Comparison of ENCODE assay signal across 8 cellular contexts in genomic region chr2:106095478-106096392, GRCh38.
DNase-seq lines count a peak whose midpoint lies in the region; ATAC-seq and TF ChIP-seq lines count a peak whose summit lies in the region.

No MANE protein-coding gene starts in this region.

- DNase-seq in T-helper 2 cell treated with Interferon-gamma antibody and Interleukin-4, amounts not matched to agents 5 μg/mL and 100 μg/mL, for 36 hours (ENCODE audit: low spot score), result peak; percentile 59
- DNase-seq in activated effector memory CD4-positive, alpha-beta T cell treated with Interleukin-2 at 50 U/mL for 16 hours, result peak; percentile 88
- peak; percentile 73 for DNase-seq in stimulated activated naive CD4-positive, alpha-beta T cell treated with Interleukin-2 at 50 U/mL for 16 hours (lab: John Stamatoyannopoulos, UW)
- DNase-seq in GM10266 (ENCODE audit: extremely low spot score) (no peak), AG20443 (ENCODE audit: low spot score) (no peak)

- H3K27me3 Mint-ChIP-seq in T-helper 2 cell treated with Interferon-gamma antibody and Interleukin-4, amounts not matched to agents 5 μg/mL and 100 μg/mL, for 36 hours (ENCODE audit: low read depth), result no peaks in the 10 kb centered on the region

- peak overlapping the region in 1 of 2 donors; percentile 9 for H3K9ac ChIP-seq in mucosa of rectum (ENCODE audit: low read depth in 1 of 2, low read length in 2 of 2)

- H3K36me3 Mint-ChIP-seq in T-helper 2 cell treated with Interferon-gamma antibody and Interleukin-4, amounts not matched to agents 5 μg/mL and 100 μg/mL, for 36 hours (ENCODE audit: low read depth), result peaks cover 63% of the 10 kb centered on the region

- no peak for TF ChIP-seq CTCF in GM10266 (IDR thresholded peaks at IDR 0.05; ENCODE audit: control insufficient read depth, insufficient read depth, low read depth, missing control alignments)

- H3K4me1 ChIP-seq in mucosa of rectum (ENCODE audit: control insufficient read depth in 2 of 2, insufficient read depth in 2 of 2, low read length in 2 of 2), result no peaks in the 10 kb centered on the region

- H3K4me1 Mint-ChIP-seq in T-helper 2 cell treated with Interferon-gamma antibody and Interleukin-4, amounts not matched to agents 5 μg/mL and 100 μg/mL, for 36 hours (ENCODE audit: low read depth), result peaks cover 44% of the 10 kb centered on the region

- no peak for ATAC-seq in GM21619 (IDR thresholded peaks at IDR 0.05; ENCODE audit: unreplicated experiment)
- no peak for ATAC-seq in HG03565 (IDR thresholded peaks at IDR 0.05; ENCODE audit: unreplicated experiment)

- H3K27me3 ChIP-seq in mucosa of rectum (ENCODE audit: control insufficient read depth in 2 of 2, insufficient read depth in 2 of 2, low read length in 2 of 2), result no peaks in the 10 kb centered on the region

- peaks cover 26 to 34% of the 10 kb centered on the region in 2 donors for H3K36me3 ChIP-seq in mucosa of rectum (ENCODE audit: control insufficient read depth in 2 of 2, insufficient read depth in 2 of 2, low read length in 2 of 2)

- H3K9me3 Mint-ChIP-seq in T-helper 2 cell treated with Interferon-gamma antibody and Interleukin-4, amounts not matched to agents 5 μg/mL and 100 μg/mL, for 36 hours, result no peaks in the 10 kb centered on the region

- no peak overlapping the region for H3K4me3 ChIP-seq in mucosa of rectum (ENCODE audit: low read length in 2 of 2)

- H3K27ac ChIP-seq in mucosa of rectum (ENCODE audit: low read depth in 2 of 2, low read length in 2 of 2), result peak overlapping the region; percentile 13 to 74

- H3K27ac Mint-ChIP-seq in T-helper 2 cell treated with Interferon-gamma antibody and Interleukin-4, amounts not matched to agents 5 μg/mL and 100 μg/mL, for 36 hours, result peak overlapping the region; percentile 91

- H3K4me3 Mint-ChIP-seq in T-helper 2 cell treated with Interferon-gamma antibody and Interleukin-4, amounts not matched to agents 5 μg/mL and 100 μg/mL, for 36 hours, result peak overlapping the region; percentile 75

- H3K9me3 ChIP-seq in mucosa of rectum (ENCODE audit: control insufficient read depth in 2 of 2, low read length in 2 of 2), result no peaks in the 10 kb centered on the region

Comparison
In these comparisons a context has a peak if more than half of its experiments do, and no peak if none do; other contexts are left out.
1. DNase-seq: peak in T-helper 2 cell treated with Interferon-gamma antibody and Interleukin-4, amounts not matched to agents 5 μg/mL and 100 μg/mL, for 36 hours (single experiment), activated effector memory CD4-positive, alpha-beta T cell treated with Interleukin-2 at 50 U/mL for 16 hours (single experiment) and stimulated activated naive CD4-positive, alpha-beta T cell treated with Interleukin-2 at 50 U/mL for 16 hours (single experiment); none in GM10266 (single experiment) and AG20443 (single experiment).